ENCODE assay signal across 8 cellular contexts in genomic region chr17:31094600-31095238, GRCh38. TPM values are rescaled to one million over a fixed set of nuclear protein-coding genes. Genes with fewer than 3 reads are reported as not detected.
A peak's percentile ranks its signal among the peaks of the same experiment; 100 is the strongest.
DNase-seq lines count a peak whose midpoint lies in the region; ATAC-seq and TF ChIP-seq lines count a peak whose summit lies in the region.

Gene NF1 (plus strand): TSS chr17:31094977. CDS start chr17:31095310, 333 bp downstream.

- H3K4me3 ChIP-seq in BJ (ENCODE audit: low read depth, low read length): peak within 1 kb of the TSS; percentile 99

- H3K27me3 ChIP-seq in BJ (ENCODE audit: control insufficient read depth, insufficient read depth, low read length): no peaks in the 10 kb centered on the region

- CTCF ChIA-PET in BJ (lab: Yijun Ruan, JAX): interaction anchor here (1.0 to 1.2 kb wide), 2 partner anchors 9 to 28 kb away, joined by 3 to 5 read pairs; no protein-coding TSS in a partner anchor

- ATAC-seq in HG03520 (IDR thresholded peaks at IDR 0.05; ENCODE audit: unreplicated experiment) (peak; percentile 84), left lobe of liver (peak; percentile 95)

- TF ChIP-seq CTCF in BJ (IDR thresholded peaks at IDR 0.05; ENCODE audit: insufficient read depth, low read depth, low read length): no peak

- peak; percentile 73 for DNase-seq in BJ (ENCODE audit: low read depth)
- DNase-seq in GM19240 (ENCODE audit: insufficient read length, low spot score): peak; percentile 95
- DNase-seq in NCI-H748 (lab: John Stamatoyannopoulos, UW; ENCODE audit: unreplicated experiment): peak; percentile 97
- peak; percentile 80 for DNase-seq in activated CD4-positive, alpha-beta T cell treated with anti-CD3 and anti-CD28 coated beads, Interleukin-2, amount 50 U/mL, for 1 hour
- peak; percentile 40 for DNase-seq in cortex of kidney (lab: John Stamatoyannopoulos, UW)
- DNase-seq in left lobe of liver (ENCODE audit: low spot score): peak; percentile 97
- peak; percentile 88 to 91 for DNase-seq in stimulated activated CD4-positive, alpha-beta T cell treated with anti-CD3 and anti-CD28 coated beads, Interleukin-2, amount 100 ng/mL, for 24 hours

- POLR2A ChIA-PET in BJ (lab: Charles Lee): no interaction called here

- no peaks in the 10 kb centered on the region for H3K36me3 ChIP-seq in BJ (ENCODE audit: control insufficient read depth, insufficient read depth, low read length)

RNA-seq across cellular contexts. Expression of gene NF1, which starts in this region (rescaled TPM):
- polyA plus RNA-seq in BJ (2011; rRNA removed): 29.3 and 48.2 TPM in 2 replicates
- polyA minus RNA-seq in BJ (2011; rRNA and poly(A)+ RNA removed): 108 and 115 TPM in 2 replicates
- total RNA-seq in left lobe of liver: 20.4 TPM

Comparison
In these comparisons a context has a peak if more than half of its experiments do, and no peak if none do; other contexts are left out.
1. Peak in every context shown above with its lines: DNase-seq, ATAC-seq and H3K4me3 ChIP-seq.
2. DNase-seq: peak in every context shown above with its lines; median percentile 97 in NCI-H748; 97 in left lobe of liver; 95 in GM19240; 90 in stimulated activated CD4-positive, alpha-beta T cell treated with anti-CD3 and anti-CD28 coated beads, Interleukin-2, amount 100 ng/mL, for 24 hours; 80 in activated CD4-positive, alpha-beta T cell treated with anti-CD3 and anti-CD28 coated beads, Interleukin-2, amount 50 U/mL, for 1 hour; 73 in BJ; 40 in cortex of kidney.